ENCODE assay signal across 1 cellular context in the genomic region with DNA sequence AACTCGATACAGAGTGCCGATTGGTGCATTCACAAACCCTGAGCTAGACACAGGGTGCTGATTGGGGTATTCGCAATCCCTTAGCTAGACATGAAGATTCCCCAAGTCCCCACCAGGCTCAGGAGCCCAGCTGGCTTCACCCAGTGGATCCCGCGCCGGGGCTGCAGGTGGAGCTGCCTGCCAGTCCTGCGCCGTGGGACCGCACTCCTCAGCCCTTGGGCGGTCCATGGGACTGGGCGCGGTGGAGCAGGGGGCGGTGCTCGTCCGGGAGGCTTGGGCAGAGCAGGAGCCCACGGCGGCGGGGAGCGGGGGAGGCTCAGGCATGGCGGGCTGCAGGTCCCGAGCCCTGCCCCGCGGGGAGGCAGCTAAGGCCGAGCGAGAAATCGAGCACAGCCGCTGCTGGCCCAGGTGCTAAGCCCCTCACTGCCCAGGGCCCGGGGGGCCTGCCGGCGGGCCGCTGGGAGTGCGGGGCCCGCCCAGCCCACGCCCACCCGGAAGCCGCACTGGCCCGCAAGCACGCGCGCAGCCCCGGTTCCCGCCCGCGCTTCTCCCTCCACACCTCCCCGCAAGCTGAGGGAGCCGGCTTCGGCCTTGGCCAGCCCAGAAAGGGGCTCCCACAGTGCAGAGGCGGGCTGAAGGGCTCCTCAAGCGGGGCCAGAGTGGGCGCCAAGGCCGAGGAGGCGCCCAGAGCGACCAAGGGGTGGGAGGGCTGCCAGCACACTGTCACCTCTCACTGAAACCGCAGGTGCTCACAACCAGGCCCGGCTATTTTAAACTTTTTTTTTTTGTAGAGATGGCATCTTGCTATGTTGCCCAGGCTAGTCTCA.
TF ChIP-seq lines count a peak whose summit lies in the region.
"Not testable (repeated sequence)": the region's sequence is repeated elsewhere in the genome, so short reads cannot be mapped to it uniquely, and the experiment has no call there.

No MANE protein-coding gene starts in this region.

TF ChIP-seq in K562, 482 proteins besides CTCF, POLR2A, EP300 and RAD21 (continues in another document):
- TF ChIP-seq JUN (IDR thresholded peaks at IDR 0.05; ENCODE audit: borderline replicate concordance, low read depth, low read length); TEAD4 (IDR thresholded peaks at IDR 0.05; ENCODE audit: low read length); NR2C2 (tag; IDR thresholded peaks at IDR 0.05); MYBL2 (IDR thresholded peaks at IDR 0.05; ENCODE audit: low read depth); FOXM1 (IDR thresholded peaks at IDR 0.05; ENCODE audit: low read depth); CEBPG (tag; conservative IDR thresholded peaks at IDR 0.05 in 1 of 2, IDR thresholded peaks at IDR 0.05 in 1 of 2): not testable (repeated sequence)
- TF ChIP-seq JUN (CRISPR knock-in tag; IDR thresholded peaks at IDR 0.05; ENCODE audit: borderline replicate concordance) (peak; percentile 86; the same call in 1 of the 2 replicates), TEAD4 (CRISPR knock-in tag; IDR thresholded peaks at IDR 0.05; ENCODE audit: borderline replicate concordance) (peak; percentile 86), ZNF184 (CRISPR knock-in tag; IDR thresholded peaks at IDR 0.05) (peak; percentile 71; the same call in 1 of the 2 replicates), IRF2 (CRISPR knock-in tag; IDR thresholded peaks at IDR 0.05) (peak; percentile 76; the same call in 1 of the 2 replicates), ZNF143 (CRISPR knock-in tag; IDR thresholded peaks at IDR 0.05) (peak; percentile 63; the same call in 1 of the 2 replicates), FOXP1 (CRISPR knock-in tag; IDR thresholded peaks at IDR 0.05) (peak; percentile 95), ZNF124 (CRISPR knock-in tag; IDR thresholded peaks at IDR 0.05) (peak; percentile 78), NR2C2 (CRISPR knock-in tag; IDR thresholded peaks at IDR 0.05) (0 out of 2 replicates have a peak, but pooled peaks have one; percentile 49), NONO (IDR thresholded peaks at IDR 0.05; ENCODE audit: low read depth in 2 of 2, low read length in 1 of 2) (peak in 1 of 2 experiments; percentile 38; a peak in 1 of 4 replicates), NR3C1 (CRISPR knock-in tag; IDR thresholded peaks at IDR 0.05) (peak; percentile 76), SAFB (IDR thresholded peaks at IDR 0.05; ENCODE audit: borderline replicate concordance, low read depth, low read length) (0 out of 2 replicates have a peak, but pooled peaks have one; percentile 43), HMGN3 (IDR thresholded peaks at IDR 0.05; ENCODE audit: borderline replicate concordance, extremely low read depth, insufficient read length, low read depth, low read length) (peak; percentile 25), MBD2 (IDR thresholded peaks at IDR 0.05; ENCODE audit: borderline replicate concordance, low read depth) (peak; percentile 37; the same call in 1 of the 2 replicates), PRMT5 (CRISPR knock-in tag; IDR thresholded peaks at IDR 0.05) (peak; percentile 22; the same call in 1 of the 2 replicates), ZC3H4 (CRISPR knock-in tag; IDR thresholded peaks at IDR 0.05; ENCODE audit: borderline replicate concordance) (0 out of 2 replicates have a peak, but pooled peaks have one; percentile 9), ZNF282 (CRISPR knock-in tag; IDR thresholded peaks at IDR 0.05) (peak; percentile 22; the same call in 1 of the 2 replicates), NFYB (IDR thresholded peaks at IDR 0.05; ENCODE audit: extremely low read depth, insufficient read length) (peak; percentile 42), MYBL2 (CRISPR knock-in tag; IDR thresholded peaks at IDR 0.05; ENCODE audit: borderline replicate concordance) (peak; percentile 82), CBX5 (IDR thresholded peaks at IDR 0.05; ENCODE audit: borderline replicate concordance, low read depth) (peak; percentile 4; the same call in 1 of the 2 replicates), GATA2 (CRISPR knock-in tag; IDR thresholded peaks at IDR 0.05) (0 out of 2 replicates have a peak, but pooled peaks have one; percentile 31), FOXM1 (CRISPR knock-in tag; IDR thresholded peaks at IDR 0.05; ENCODE audit: low read depth) (peak; percentile 87), CEBPG (CRISPR knock-in tag; IDR thresholded peaks at IDR 0.05) (peak; percentile 49; the same call in 1 of the 2 replicates)
- TF ChIP-seq, protein P1, sequence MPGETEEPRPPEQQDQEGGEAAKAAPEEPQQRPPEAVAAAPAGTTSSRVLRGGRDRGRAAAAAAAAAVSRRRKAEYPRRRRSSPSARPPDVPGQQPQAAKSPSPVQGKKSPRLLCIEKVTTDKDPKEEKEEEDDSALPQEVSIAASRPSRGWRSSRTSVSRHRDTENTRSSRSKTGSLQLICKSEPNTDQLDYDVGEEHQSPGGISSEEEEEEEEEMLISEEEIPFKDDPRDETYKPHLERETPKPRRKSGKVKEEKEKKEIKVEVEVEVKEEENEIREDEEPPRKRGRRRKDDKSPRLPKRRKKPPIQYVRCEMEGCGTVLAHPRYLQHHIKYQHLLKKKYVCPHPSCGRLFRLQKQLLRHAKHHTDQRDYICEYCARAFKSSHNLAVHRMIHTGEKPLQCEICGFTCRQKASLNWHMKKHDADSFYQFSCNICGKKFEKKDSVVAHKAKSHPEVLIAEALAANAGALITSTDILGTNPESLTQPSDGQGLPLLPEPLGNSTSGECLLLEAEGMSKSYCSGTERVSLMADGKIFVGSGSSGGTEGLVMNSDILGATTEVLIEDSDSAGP (CRISPR knock-in tag; IDR thresholded peaks at IDR 0.05): 0 out of 2 replicates have a peak, but pooled peaks have one; percentile 29
- TF ChIP-seq, protein P2, sequence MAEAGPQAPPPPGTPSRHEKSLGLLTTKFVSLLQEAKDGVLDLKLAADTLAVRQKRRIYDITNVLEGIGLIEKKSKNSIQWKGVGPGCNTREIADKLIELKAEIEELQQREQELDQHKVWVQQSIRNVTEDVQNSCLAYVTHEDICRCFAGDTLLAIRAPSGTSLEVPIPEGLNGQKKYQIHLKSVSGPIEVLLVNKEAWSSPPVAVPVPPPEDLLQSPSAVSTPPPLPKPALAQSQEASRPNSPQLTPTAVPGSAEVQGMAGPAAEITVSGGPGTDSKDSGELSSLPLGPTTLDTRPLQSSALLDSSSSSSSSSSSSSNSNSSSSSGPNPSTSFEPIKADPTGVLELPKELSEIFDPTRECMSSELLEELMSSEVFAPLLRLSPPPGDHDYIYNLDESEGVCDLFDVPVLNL (CRISPR knock-in tag; IDR thresholded peaks at IDR 0.05; ENCODE audit: low read depth): peak; percentile 77; the same call in 1 of the 2 replicates
- TF ChIP-seq, protein P3, sequence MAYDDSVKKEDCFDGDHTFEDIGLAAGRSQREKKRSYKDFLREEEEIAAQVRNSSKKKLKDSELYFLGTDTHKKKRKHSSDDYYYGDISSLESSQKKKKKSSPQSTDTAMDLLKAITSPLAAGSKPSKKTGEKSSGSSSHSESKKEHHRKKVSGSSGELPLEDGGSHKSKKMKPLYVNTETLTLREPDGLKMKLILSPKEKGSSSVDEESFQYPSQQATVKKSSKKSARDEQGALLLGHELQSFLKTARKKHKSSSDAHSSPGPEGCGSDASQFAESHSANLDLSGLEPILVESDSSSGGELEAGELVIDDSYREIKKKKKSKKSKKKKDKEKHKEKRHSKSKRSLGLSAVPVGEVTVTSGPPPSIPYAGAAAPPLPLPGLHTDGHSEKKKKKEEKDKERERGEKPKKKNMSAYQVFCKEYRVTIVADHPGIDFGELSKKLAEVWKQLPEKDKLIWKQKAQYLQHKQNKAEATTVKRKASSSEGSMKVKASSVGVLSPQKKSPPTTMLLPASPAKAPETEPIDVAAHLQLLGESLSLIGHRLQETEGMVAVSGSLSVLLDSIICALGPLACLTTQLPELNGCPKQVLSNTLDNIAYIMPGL (CRISPR knock-in tag; IDR thresholded peaks at IDR 0.05): 0 out of 2 replicates have a peak, but pooled peaks have one; percentile 3
- TF ChIP-seq, protein P4, sequence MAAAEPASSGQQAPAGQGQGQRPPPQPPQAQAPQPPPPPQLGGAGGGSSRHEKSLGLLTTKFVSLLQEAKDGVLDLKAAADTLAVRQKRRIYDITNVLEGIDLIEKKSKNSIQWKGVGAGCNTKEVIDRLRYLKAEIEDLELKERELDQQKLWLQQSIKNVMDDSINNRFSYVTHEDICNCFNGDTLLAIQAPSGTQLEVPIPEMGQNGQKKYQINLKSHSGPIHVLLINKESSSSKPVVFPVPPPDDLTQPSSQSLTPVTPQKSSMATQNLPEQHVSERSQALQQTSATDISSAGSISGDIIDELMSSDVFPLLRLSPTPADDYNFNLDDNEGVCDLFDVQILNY (CRISPR knock-in tag; IDR thresholded peaks at IDR 0.05): 0 out of 2 replicates have a peak, but pooled peaks have one; percentile 68
- TF ChIP-seq, protein P5, sequence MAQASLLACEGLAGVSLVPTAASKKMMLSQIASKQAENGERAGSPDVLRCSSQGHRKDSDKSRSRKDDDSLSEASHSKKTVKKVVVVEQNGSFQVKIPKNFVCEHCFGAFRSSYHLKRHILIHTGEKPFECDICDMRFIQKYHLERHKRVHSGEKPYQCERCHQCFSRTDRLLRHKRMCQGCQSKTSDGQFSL (CRISPR knock-in tag; IDR thresholded peaks at IDR 0.05): 0 out of 2 replicates have a peak, but pooled peaks have one; percentile 0
- TF ChIP-seq, protein P5 (tag; IDR thresholded peaks at IDR 0.05): not testable (repeated sequence)
- TF ChIP-seq, protein P6, sequence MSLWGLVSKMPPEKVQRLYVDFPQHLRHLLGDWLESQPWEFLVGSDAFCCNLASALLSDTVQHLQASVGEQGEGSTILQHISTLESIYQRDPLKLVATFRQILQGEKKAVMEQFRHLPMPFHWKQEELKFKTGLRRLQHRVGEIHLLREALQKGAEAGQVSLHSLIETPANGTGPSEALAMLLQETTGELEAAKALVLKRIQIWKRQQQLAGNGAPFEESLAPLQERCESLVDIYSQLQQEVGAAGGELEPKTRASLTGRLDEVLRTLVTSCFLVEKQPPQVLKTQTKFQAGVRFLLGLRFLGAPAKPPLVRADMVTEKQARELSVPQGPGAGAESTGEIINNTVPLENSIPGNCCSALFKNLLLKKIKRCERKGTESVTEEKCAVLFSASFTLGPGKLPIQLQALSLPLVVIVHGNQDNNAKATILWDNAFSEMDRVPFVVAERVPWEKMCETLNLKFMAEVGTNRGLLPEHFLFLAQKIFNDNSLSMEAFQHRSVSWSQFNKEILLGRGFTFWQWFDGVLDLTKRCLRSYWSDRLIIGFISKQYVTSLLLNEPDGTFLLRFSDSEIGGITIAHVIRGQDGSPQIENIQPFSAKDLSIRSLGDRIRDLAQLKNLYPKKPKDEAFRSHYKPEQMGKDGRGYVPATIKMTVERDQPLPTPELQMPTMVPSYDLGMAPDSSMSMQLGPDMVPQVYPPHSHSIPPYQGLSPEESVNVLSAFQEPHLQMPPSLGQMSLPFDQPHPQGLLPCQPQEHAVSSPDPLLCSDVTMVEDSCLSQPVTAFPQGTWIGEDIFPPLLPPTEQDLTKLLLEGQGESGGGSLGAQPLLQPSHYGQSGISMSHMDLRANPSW (CRISPR knock-in tag; IDR thresholded peaks at IDR 0.05): peak; percentile 46; the same call in 1 of the 2 replicates
- TF ChIP-seq, protein P7, sequence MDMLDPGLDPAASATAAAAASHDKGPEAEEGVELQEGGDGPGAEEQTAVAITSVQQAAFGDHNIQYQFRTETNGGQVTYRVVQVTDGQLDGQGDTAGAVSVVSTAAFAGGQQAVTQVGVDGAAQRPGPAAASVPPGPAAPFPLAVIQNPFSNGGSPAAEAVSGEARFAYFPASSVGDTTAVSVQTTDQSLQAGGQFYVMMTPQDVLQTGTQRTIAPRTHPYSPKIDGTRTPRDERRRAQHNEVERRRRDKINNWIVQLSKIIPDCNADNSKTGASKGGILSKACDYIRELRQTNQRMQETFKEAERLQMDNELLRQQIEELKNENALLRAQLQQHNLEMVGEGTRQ (CRISPR knock-in tag; IDR thresholded peaks at IDR 0.05): 0 out of 2 replicates have a peak, but pooled peaks have one; percentile 4
- TF ChIP-seq, protein P8, sequence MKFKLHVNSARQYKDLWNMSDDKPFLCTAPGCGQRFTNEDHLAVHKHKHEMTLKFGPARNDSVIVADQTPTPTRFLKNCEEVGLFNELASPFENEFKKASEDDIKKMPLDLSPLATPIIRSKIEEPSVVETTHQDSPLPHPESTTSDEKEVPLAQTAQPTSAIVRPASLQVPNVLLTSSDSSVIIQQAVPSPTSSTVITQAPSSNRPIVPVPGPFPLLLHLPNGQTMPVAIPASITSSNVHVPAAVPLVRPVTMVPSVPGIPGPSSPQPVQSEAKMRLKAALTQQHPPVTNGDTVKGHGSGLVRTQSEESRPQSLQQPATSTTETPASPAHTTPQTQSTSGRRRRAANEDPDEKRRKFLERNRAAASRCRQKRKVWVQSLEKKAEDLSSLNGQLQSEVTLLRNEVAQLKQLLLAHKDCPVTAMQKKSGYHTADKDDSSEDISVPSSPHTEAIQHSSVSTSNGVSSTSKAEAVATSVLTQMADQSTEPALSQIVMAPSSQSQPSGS (CRISPR knock-in tag; IDR thresholded peaks at IDR 0.05): peak; percentile 83
- TF ChIP-seq, protein P9, sequence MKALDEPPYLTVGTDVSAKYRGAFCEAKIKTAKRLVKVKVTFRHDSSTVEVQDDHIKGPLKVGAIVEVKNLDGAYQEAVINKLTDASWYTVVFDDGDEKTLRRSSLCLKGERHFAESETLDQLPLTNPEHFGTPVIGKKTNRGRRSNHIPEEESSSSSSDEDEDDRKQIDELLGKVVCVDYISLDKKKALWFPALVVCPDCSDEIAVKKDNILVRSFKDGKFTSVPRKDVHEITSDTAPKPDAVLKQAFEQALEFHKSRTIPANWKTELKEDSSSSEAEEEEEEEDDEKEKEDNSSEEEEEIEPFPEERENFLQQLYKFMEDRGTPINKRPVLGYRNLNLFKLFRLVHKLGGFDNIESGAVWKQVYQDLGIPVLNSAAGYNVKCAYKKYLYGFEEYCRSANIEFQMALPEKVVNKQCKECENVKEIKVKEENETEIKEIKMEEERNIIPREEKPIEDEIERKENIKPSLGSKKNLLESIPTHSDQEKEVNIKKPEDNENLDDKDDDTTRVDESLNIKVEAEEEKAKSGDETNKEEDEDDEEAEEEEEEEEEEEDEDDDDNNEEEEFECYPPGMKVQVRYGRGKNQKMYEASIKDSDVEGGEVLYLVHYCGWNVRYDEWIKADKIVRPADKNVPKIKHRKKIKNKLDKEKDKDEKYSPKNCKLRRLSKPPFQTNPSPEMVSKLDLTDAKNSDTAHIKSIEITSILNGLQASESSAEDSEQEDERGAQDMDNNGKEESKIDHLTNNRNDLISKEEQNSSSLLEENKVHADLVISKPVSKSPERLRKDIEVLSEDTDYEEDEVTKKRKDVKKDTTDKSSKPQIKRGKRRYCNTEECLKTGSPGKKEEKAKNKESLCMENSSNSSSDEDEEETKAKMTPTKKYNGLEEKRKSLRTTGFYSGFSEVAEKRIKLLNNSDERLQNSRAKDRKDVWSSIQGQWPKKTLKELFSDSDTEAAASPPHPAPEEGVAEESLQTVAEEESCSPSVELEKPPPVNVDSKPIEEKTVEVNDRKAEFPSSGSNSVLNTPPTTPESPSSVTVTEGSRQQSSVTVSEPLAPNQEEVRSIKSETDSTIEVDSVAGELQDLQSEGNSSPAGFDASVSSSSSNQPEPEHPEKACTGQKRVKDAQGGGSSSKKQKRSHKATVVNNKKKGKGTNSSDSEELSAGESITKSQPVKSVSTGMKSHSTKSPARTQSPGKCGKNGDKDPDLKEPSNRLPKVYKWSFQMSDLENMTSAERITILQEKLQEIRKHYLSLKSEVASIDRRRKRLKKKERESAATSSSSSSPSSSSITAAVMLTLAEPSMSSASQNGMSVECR (CRISPR knock-in tag; IDR thresholded peaks at IDR 0.05): peak; percentile 69; the same call in 1 of the 2 replicates
